ENCODE assay signal across 12 cellular contexts in the genomic region with DNA sequence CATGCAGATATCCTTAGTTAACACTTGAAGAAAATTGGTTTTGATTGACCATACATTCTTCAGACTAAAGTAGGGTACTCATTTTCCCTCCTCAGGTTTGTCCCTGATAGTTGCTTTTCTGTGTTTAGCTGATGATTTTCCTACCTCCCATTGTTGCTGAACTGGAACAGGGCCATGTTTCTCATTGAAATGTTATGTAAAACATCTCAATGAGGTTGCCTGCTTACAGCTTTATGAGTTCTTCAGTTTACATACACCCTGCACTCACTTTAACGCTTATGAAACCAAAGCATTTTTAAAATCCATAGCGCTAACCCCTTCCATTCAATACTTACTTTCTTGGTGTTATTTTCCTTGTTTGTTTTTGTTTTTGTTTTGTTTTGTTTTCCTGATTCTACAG.
A peak's percentile ranks its signal among the peaks of the same experiment; 100 is the strongest.
DNase-seq lines count a peak whose midpoint lies in the region; ATAC-seq and TF ChIP-seq lines count a peak whose summit lies in the region.
"Had no signal": no experiment of that assay in that cellular context is flagged by ENCODE, and none has a peak within 500 bp of the region (broad histone marks: within the 10 kb centered on the region; RNA-seq: fewer than 3 reads in every experiment).

No MANE protein-coding gene starts in this region.

- peaks cover 4 to 11% of the 10 kb centered on the region in 2 donors for H3K36me3 Mint-ChIP-seq in activated naive CD4-positive, alpha-beta T cell treated with anti-CD3 and anti-CD28 coated beads, Interleukin-2, amount 50 U/mL, for 72 hours

- H3K9me3 Mint-ChIP-seq in activated naive CD4-positive, alpha-beta T cell treated with anti-CD3 and anti-CD28 coated beads, Interleukin-2, amount 50 U/mL, for 72 hours, result no peaks in the 10 kb centered on the region
- H3K9me3 Mint-ChIP-seq: effector memory CD8-positive, alpha-beta T cell had no signal

- TF ChIP-seq RAD21 in SK-N-SH (IDR thresholded peaks at IDR 0.05; ENCODE audit: low read length), result no peak

- no peak overlapping the region for H3K4me3 ChIP-seq in cardiac muscle cell
- no peak overlapping the region for H3K4me3 ChIP-seq in SK-N-SH (ENCODE audit: low read depth in 2 of 2, low read length in 1 of 2)
- H3K4me3 ChIP-seq in gastroesophageal sphincter, result no peak overlapping the region
- H3K4me3 ChIP-seq: upper lobe of left lung had no signal

- no peaks in the 10 kb centered on the region for H4K20me1 ChIP-seq in SK-N-SH (ENCODE audit: insufficient read depth)

- CTCF ChIA-PET in SK-N-SH (lab: Yijun Ruan, JAX), result interaction anchor here (0.9 to 2.1 kb wide), 6 partner anchors 10 to 296 kb away, joined by 3 to 11 read pairs (median 4); no protein-coding TSS in a partner anchor

- H2AFZ ChIP-seq in SK-N-SH (ENCODE audit: low read depth), result no peak overlapping the region

- H3K36me3 ChIP-seq in cardiac muscle cell (peaks cover 38% of the 10 kb centered on the region), SK-N-SH (replicated peaks in 1 of 2; ENCODE audit: control insufficient read depth in 1 of 2, insufficient read depth in 2 of 2, low read length in 1 of 2) (peaks cover 41 to 55% of the 10 kb centered on the region in 2 experiments), gastroesophageal sphincter (peaks cover 2 to 57% of the 10 kb centered on the region in 2 donors)

- no peaks in the 10 kb centered on the region for H3K79me2 ChIP-seq in SK-N-SH (ENCODE audit: insufficient read depth)

- TF ChIP-seq EP300 in SK-N-SH (IDR thresholded peaks at IDR 0.05; ENCODE audit: borderline replicate concordance in 1 of 2, low read depth in 1 of 2, low read length in 1 of 2), result peak in 1 of 2 experiments; percentile 42; a peak in 1 of 4 replicates
- no peak for TF ChIP-seq EP300 in gastroesophageal sphincter (IDR thresholded peaks at IDR 0.05)

- no peaks in the 10 kb centered on the region for H3K9me2 ChIP-seq in SK-N-SH

- 71% methylated on average over 2 of the region's 2 CpGs for WGBS in SK-N-SH (ENCODE audit: low lambda C conversion rate)
- WGBS in gastroesophageal sphincter (ENCODE audit: low coverage in 1 of 2), 2 donors, result 14 to 45% methylated on average over 1 to 2 of the region's 2 CpGs

- intact Hi-C loops in cardiac septum (cut with DNase I), result no loop called here

- TF ChIP-seq CTCF in cardiac muscle cell (IDR thresholded peaks at IDR 0.05; ENCODE audit: low read depth, low read length), result no peak
- TF ChIP-seq CTCF in SK-N-SH (IDR thresholded peaks at IDR 0.05), result no peak
- no peak for TF ChIP-seq CTCF in gastroesophageal sphincter (IDR thresholded peaks at IDR 0.05)

- H3K9ac ChIP-seq in SK-N-SH, result peak overlapping the region; percentile 42; the same call in 1 of the 2 replicates

- H3K27ac ChIP-seq in cardiac muscle cell, result peak overlapping the region; percentile 22
- peak overlapping the region; percentile 53 to 74; a peak in 3 of 4 replicates for H3K27ac ChIP-seq in SK-N-SH (ENCODE audit: low read depth in 2 of 2, low read length in 1 of 2)
- peak overlapping the region in 3 of 4 donors; percentile 0 to 27 (median 23) for H3K27ac ChIP-seq in gastroesophageal sphincter

- no peak overlapping the region for H3K27ac Mint-ChIP-seq in activated naive CD4-positive, alpha-beta T cell treated with anti-CD3 and anti-CD28 coated beads, Interleukin-2, amount 50 U/mL, for 72 hours

- H3K4me2 ChIP-seq in SK-N-SH, result peak overlapping the region; percentile 63

- no peak for TF ChIP-seq POLR2A in gastroesophageal sphincter (IDR thresholded peaks at IDR 0.05)

- H3K9me3 ChIP-seq in cardiac muscle cell (ENCODE audit: low read depth) (no peaks in the 10 kb centered on the region), SK-N-SH (no peaks in the 10 kb centered on the region), gastroesophageal sphincter (no peaks in the 10 kb centered on the region)
- H3K9me3 ChIP-seq: upper lobe of left lung had no signal

- peaks cover 6% of the 10 kb centered on the region for H3K4me1 ChIP-seq in cardiac muscle cell (ENCODE audit: low read depth)
- peaks cover 4 to 44% of the 10 kb centered on the region in 2 experiments for H3K4me1 ChIP-seq in SK-N-SH (ENCODE audit: control insufficient read depth in 1 of 2, insufficient read depth in 2 of 2, low read depth in 1 of 2, low read length in 1 of 2)
- peaks cover 19 to 64% (median 20%) of the 10 kb centered on the region in 3 donors for H3K4me1 ChIP-seq in gastroesophageal sphincter

- DNase-seq in cardiac muscle cell (ENCODE audit: low read depth in 1 of 2, low spot score in 1 of 2), result peak in 1 of 2 donors; percentile 81
- no peak for DNase-seq in cardiac septum (ENCODE audit: low spot score)
- DNase-seq in SK-N-SH, result no peak
- DNase-seq in activated naive CD4-positive, alpha-beta T cell treated with anti-CD3 and anti-CD28 coated beads, Interleukin-2, amount 50 U/mL, for 72 hours (ENCODE audit: low spot score in 2 of 2), result no peak
- no peak for DNase-seq in HPDE6-E6E7 (ENCODE audit: extremely low spot score)
- no peak for DNase-seq in occipital lobe (lab: John Stamatoyannopoulos, UW)
- no peak for DNase-seq in SHP77 treated with DMSO at 0.1 percent for 48 hours (lab: John Stamatoyannopoulos, UW)
- DNase-seq: activated effector memory CD4-positive, alpha-beta T cell treated with Interleukin-2 at 50 U/mL for 16 hours; effector memory CD8-positive, alpha-beta T cell; left colon; upper lobe of left lung had no signal

- peaks cover 28% of the 10 kb centered on the region for H3F3A ChIP-seq in SK-N-SH (replicated peaks; ENCODE audit: insufficient read depth)

- no peak for ATAC-seq in gastroesophageal sphincter
- ATAC-seq in activated naive CD4-positive, alpha-beta T cell treated with anti-CD3 and anti-CD28 coated beads, Interleukin-2, amount 50 U/mL, for 72 hours, result no peak
- ATAC-seq: effector memory CD8-positive, alpha-beta T cell; left colon had no signal

- H3K27me3 ChIP-seq in cardiac muscle cell (no peaks in the 10 kb centered on the region), SK-N-SH (ENCODE audit: insufficient read depth) (no peaks in the 10 kb centered on the region), gastroesophageal sphincter (no peaks in the 10 kb centered on the region)
- H3K27me3 ChIP-seq: upper lobe of left lung had no signal

- POLR2A ChIA-PET in SK-N-SH (lab: Yijun Ruan, JAX), result no interaction called here

TF ChIP-seq in SK-N-SH, 30 proteins besides CTCF, POLR2A, EP300 and RAD21 (continues in another document):
- TF ChIP-seq RCOR1 (IDR thresholded peaks at IDR 0.05; ENCODE audit: low read length), result no peak
- TF ChIP-seq YY1 (IDR thresholded peaks at IDR 0.05; ENCODE audit: low read depth), result no peak
- TF ChIP-seq FOSL2 (IDR thresholded peaks at IDR 0.05; ENCODE audit: borderline replicate concordance, low read depth), result peak; percentile 66; the same call in 1 of the 2 replicates
- TF ChIP-seq, protein P1, sequence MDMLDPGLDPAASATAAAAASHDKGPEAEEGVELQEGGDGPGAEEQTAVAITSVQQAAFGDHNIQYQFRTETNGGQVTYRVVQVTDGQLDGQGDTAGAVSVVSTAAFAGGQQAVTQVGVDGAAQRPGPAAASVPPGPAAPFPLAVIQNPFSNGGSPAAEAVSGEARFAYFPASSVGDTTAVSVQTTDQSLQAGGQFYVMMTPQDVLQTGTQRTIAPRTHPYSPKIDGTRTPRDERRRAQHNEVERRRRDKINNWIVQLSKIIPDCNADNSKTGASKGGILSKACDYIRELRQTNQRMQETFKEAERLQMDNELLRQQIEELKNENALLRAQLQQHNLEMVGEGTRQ (IDR thresholded peaks at IDR 0.05; ENCODE audit: borderline replicate concordance, low read depth, low read length), result no peak
- TF ChIP-seq FOXM1 (IDR thresholded peaks at IDR 0.05; ENCODE audit: low read depth), result no peak
- no peak for TF ChIP-seq TAF1 (IDR thresholded peaks at IDR 0.05; ENCODE audit: borderline replicate concordance, low read depth, low read length)
- TF ChIP-seq, protein P2, sequence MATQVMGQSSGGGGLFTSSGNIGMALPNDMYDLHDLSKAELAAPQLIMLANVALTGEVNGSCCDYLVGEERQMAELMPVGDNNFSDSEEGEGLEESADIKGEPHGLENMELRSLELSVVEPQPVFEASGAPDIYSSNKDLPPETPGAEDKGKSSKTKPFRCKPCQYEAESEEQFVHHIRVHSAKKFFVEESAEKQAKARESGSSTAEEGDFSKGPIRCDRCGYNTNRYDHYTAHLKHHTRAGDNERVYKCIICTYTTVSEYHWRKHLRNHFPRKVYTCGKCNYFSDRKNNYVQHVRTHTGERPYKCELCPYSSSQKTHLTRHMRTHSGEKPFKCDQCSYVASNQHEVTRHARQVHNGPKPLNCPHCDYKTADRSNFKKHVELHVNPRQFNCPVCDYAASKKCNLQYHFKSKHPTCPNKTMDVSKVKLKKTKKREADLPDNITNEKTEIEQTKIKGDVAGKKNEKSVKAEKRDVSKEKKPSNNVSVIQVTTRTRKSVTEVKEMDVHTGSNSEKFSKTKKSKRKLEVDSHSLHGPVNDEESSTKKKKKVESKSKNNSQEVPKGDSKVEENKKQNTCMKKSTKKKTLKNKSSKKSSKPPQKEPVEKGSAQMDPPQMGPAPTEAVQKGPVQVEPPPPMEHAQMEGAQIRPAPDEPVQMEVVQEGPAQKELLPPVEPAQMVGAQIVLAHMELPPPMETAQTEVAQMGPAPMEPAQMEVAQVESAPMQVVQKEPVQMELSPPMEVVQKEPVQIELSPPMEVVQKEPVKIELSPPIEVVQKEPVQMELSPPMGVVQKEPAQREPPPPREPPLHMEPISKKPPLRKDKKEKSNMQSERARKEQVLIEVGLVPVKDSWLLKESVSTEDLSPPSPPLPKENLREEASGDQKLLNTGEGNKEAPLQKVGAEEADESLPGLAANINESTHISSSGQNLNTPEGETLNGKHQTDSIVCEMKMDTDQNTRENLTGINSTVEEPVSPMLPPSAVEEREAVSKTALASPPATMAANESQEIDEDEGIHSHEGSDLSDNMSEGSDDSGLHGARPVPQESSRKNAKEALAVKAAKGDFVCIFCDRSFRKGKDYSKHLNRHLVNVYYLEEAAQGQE (IDR thresholded peaks at IDR 0.05; ENCODE audit: low read depth, low read length), result no peak
- no peak for TF ChIP-seq RXRA (IDR thresholded peaks at IDR 0.05; ENCODE audit: borderline replicate concordance, low read depth)
- no peak for TF ChIP-seq GATA2 (CRISPR knock-in tag; IDR thresholded peaks at IDR 0.05)
- no peak for TF ChIP-seq MAX (IDR thresholded peaks at IDR 0.05; ENCODE audit: low read depth)
